ENCODE assay signal across 1 cellular context in the genomic region with DNA sequence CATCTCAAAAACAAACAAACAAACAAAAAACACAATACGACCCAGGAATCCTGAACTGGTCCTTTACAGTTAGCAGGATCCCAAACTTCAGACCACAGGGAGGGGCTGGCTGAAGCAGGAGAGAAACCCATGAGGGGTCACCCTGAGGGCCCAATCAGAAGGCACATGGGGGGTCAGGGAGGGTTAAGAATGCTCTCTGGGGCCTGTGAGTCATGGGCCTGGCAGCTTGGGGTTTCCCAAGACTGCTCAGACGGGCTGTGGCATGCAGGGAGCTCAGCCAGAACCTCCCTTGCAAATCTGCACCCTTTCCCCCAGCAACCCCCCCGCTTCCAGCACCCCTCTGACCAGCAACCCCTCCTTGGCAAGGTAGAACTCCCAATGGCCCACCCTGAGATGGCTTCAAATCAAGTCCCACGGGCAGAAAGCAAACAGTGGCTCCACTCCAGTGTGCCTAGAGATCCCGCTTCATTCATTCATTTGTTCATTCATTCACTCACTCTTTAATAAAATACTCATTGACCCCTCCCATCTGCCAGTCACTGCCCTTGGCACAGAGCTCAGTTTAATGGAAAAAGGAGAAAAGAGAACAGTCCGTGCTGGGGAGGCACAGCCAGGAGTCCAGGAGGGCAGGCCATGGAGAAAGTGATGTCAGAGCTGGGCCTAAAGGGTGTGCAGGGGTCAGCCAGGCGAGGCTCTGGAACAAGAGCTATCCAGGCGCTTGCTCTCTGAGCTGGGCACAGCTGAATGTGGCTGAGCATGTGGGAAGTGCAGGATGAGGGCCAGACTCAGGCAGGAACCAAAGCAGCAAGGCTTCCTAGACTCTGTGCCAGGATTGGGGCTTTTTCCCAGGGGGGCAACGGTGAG.
TF ChIP-seq lines count a peak whose summit lies in the region.

No MANE protein-coding gene starts in this region.

TF ChIP-seq in HEK293, 187 proteins besides CTCF, POLR2A, EP300 and RAD21 (continued from another document):
- TF ChIP-seq, protein P1, sequence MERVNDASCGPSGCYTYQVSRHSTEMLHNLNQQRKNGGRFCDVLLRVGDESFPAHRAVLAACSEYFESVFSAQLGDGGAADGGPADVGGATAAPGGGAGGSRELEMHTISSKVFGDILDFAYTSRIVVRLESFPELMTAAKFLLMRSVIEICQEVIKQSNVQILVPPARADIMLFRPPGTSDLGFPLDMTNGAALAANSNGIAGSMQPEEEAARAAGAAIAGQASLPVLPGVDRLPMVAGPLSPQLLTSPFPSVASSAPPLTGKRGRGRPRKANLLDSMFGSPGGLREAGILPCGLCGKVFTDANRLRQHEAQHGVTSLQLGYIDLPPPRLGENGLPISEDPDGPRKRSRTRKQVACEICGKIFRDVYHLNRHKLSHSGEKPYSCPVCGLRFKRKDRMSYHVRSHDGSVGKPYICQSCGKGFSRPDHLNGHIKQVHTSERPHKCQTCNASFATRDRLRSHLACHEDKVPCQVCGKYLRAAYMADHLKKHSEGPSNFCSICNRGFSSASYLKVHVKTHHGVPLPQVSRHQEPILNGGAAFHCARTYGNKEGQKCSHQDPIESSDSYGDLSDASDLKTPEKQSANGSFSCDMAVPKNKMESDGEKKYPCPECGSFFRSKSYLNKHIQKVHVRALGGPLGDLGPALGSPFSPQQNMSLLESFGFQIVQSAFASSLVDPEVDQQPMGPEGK (tag by site-specific recombination; IDR thresholded peaks at IDR 0.05), result peak; percentile 78
- TF ChIP-seq ZNF214 (tag by site-specific recombination; IDR thresholded peaks at IDR 0.05; ENCODE audit: borderline replicate concordance), result no peak
- TF ChIP-seq, protein P2, sequence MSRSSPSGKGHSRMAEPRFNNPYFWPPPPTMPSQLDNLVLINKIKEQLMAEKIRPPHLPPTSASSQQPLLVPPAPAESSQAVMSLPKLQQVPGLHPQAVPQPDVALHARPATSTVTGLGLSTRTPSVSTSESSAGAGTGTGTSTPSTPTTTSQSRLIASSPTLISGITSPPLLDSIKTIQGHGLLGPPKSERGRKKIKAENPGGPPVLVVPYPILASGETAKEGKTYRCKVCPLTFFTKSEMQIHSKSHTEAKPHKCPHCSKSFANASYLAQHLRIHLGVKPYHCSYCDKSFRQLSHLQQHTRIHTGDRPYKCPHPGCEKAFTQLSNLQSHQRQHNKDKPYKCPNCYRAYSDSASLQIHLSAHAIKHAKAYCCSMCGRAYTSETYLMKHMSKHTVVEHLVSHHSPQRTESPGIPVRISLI (tag by site-specific recombination; IDR thresholded peaks at IDR 0.05), result no peak
- TF ChIP-seq ZNF138 (tag by site-specific recombination; IDR thresholded peaks at IDR 0.05; ENCODE audit: borderline replicate concordance), result no peak
- no peak for TF ChIP-seq ZNF768 (tag by site-specific recombination; IDR thresholded peaks at IDR 0.05)
- TF ChIP-seq ZNF600 (tag by site-specific recombination; IDR thresholded peaks at IDR 0.05), result peak; percentile 78
- TF ChIP-seq ZNF391 (tag by site-specific recombination; IDR thresholded peaks at IDR 0.05; ENCODE audit: borderline replicate concordance, low read depth), result no peak
- TF ChIP-seq ZNF146 (tag by site-specific recombination; IDR thresholded peaks at IDR 0.05), result no peak
- TF ChIP-seq ZNF174 (tag by site-specific recombination; IDR thresholded peaks at IDR 0.05), result no peak
- TF ChIP-seq ZNF76 (tag by site-specific recombination; IDR thresholded peaks at IDR 0.05; ENCODE audit: borderline replicate concordance, low read depth), result no peak
- no peak for TF ChIP-seq MZF1 (tag by site-specific recombination; IDR thresholded peaks at IDR 0.05; ENCODE audit: borderline replicate concordance)
- peak; percentile 77 for TF ChIP-seq WT1 (tag by site-specific recombination; IDR thresholded peaks at IDR 0.05)
- TF ChIP-seq GLIS2 (tag by site-specific recombination; IDR thresholded peaks at IDR 0.05), result peak; percentile 94
- no peak for TF ChIP-seq ZNF202 (tag by site-specific recombination; IDR thresholded peaks at IDR 0.05; ENCODE audit: borderline replicate concordance)
- no peak for TF ChIP-seq ZNF274 (IDR thresholded peaks at IDR 0.05; ENCODE audit: low read length)
- TF ChIP-seq ZNF274 (tag by site-specific recombination; IDR thresholded peaks at IDR 0.05; ENCODE audit: borderline replicate concordance), result no peak
- TF ChIP-seq, protein P3, sequence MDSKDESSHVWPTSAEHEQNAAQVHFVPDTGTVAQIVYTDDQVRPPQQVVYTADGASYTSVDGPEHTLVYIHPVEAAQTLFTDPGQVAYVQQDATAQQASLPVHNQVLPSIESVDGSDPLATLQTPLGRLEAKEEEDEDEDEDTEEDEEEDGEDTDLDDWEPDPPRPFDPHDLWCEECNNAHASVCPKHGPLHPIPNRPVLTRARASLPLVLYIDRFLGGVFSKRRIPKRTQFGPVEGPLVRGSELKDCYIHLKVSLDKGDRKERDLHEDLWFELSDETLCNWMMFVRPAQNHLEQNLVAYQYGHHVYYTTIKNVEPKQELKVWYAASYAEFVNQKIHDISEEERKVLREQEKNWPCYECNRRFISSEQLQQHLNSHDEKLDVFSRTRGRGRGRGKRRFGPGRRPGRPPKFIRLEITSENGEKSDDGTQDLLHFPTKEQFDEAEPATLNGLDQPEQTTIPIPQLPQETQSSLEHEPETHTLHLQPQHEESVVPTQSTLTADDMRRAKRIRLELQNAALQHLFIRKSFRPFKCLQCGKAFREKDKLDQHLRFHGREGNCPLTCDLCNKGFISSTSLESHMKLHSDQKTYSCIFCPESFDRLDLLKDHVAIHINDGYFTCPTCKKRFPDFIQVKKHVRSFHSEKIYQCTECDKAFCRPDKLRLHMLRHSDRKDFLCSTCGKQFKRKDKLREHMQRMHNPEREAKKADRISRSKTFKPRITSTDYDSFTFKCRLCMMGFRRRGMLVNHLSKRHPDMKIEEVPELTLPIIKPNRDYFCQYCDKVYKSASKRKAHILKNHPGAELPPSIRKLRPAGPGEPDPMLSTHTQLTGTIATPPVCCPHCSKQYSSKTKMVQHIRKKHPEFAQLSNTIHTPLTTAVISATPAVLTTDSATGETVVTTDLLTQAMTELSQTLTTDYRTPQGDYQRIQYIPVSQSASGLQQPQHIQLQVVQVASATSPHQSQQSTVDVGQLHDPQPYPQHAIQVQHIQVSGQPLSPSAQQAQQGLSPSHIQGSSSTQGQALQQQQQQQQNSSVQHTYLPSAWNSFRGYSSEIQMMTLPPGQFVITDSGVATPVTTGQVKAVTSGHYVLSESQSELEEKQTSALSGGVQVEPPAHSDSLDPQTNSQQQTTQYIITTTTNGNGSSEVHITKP (tag by site-specific recombination; IDR thresholded peaks at IDR 0.05), result peak; percentile 42
- TF ChIP-seq KLF7 (tag by site-specific recombination; IDR thresholded peaks at IDR 0.05; ENCODE audit: borderline replicate concordance), result no peak
- TF ChIP-seq SALL2 (tag by site-specific recombination; IDR thresholded peaks at IDR 0.05; ENCODE audit: borderline replicate concordance), result no peak
- no peak for TF ChIP-seq ZNF426 (tag by site-specific recombination; IDR thresholded peaks at IDR 0.05)
- peak; percentile 72; the same call in 1 of the 2 replicates for TF ChIP-seq ZBTB48 (tag by site-specific recombination; IDR thresholded peaks at IDR 0.05)
- TF ChIP-seq, protein P4, sequence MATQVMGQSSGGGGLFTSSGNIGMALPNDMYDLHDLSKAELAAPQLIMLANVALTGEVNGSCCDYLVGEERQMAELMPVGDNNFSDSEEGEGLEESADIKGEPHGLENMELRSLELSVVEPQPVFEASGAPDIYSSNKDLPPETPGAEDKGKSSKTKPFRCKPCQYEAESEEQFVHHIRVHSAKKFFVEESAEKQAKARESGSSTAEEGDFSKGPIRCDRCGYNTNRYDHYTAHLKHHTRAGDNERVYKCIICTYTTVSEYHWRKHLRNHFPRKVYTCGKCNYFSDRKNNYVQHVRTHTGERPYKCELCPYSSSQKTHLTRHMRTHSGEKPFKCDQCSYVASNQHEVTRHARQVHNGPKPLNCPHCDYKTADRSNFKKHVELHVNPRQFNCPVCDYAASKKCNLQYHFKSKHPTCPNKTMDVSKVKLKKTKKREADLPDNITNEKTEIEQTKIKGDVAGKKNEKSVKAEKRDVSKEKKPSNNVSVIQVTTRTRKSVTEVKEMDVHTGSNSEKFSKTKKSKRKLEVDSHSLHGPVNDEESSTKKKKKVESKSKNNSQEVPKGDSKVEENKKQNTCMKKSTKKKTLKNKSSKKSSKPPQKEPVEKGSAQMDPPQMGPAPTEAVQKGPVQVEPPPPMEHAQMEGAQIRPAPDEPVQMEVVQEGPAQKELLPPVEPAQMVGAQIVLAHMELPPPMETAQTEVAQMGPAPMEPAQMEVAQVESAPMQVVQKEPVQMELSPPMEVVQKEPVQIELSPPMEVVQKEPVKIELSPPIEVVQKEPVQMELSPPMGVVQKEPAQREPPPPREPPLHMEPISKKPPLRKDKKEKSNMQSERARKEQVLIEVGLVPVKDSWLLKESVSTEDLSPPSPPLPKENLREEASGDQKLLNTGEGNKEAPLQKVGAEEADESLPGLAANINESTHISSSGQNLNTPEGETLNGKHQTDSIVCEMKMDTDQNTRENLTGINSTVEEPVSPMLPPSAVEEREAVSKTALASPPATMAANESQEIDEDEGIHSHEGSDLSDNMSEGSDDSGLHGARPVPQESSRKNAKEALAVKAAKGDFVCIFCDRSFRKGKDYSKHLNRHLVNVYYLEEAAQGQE (tag by site-specific recombination; IDR thresholded peaks at IDR 0.05), result no peak
- TF ChIP-seq FEZF1 (tag by site-specific recombination; IDR thresholded peaks at IDR 0.05), result no peak
- 0 out of 2 replicates have a peak, but pooled peaks have one; percentile 52 for TF ChIP-seq ZEB2 (tag by site-specific recombination; IDR thresholded peaks at IDR 0.05)
- peak; percentile 30; the same call in 1 of the 2 replicates for TF ChIP-seq SP2 (tag by site-specific recombination; IDR thresholded peaks at IDR 0.05)
- no peak for TF ChIP-seq IKZF3 (tag by site-specific recombination; IDR thresholded peaks at IDR 0.05)
- TF ChIP-seq KLF1 (tag by site-specific recombination; IDR thresholded peaks at IDR 0.05), result no peak
